In the genomic region with DNA sequence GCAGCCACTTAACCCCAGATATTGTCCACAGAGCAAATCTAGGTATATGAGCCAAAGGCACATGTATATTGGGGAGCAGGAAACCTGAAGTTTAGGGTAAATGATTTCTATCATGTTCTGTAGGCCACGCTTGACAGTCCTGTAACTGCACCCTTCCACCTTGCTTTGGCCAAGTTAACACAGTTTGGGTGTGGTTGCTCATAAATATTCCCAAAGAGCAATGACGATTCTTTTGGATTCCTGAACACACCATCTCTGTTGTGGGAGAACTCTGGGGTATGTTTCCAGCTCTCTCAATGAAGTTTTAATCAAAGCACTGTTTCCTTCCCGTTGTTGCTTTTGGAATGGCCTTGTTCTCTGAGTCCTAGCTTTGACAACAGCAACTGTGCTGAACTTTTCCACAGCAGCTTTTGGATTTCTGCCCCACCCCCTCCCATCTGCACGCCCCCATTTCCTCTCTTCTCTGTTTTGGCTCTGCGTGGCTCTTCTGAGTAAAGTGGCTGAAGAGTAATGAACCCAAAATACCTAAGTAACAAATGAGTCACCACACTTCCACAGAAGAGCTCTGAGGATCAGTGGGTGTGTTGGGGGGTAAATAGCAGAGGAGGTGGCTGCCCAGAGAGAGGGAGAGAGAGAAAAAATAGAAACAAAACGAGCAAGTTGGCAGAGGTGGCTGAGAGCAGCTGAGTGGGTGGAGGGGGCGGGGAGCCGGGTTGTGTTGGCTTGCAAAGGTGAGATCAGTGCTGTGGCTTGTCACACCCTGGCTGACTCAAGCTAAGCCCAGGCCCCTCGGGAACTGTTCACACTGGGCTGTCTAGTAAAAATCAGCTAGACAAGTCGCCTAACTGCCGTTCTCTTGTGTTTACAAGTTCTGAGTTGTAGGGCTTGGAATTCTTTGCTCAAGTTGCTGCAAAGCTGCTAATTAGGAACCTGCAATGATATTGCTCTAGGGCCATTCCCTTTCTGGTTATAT, we compare ENCODE assay signal across 7 cellular contexts.
DNase-seq lines count a peak whose midpoint lies in the region; ATAC-seq and TF ChIP-seq lines count a peak whose summit lies in the region.

No MANE protein-coding gene starts in this region.

- TF ChIP-seq POLR2A in GM18505 (IDR thresholded peaks at IDR 0.05; ENCODE audit: borderline replicate concordance, extremely low read depth, insufficient read depth, insufficient read length) (peak; percentile 60), NB4 (IDR thresholded peaks at IDR 0.05; ENCODE audit: extremely low read depth, insufficient read length) (no peak)

- H3K9me3 ChIP-seq in muscle layer of duodenum (ENCODE audit: control insufficient read depth in 1 of 2, low read length in 2 of 2), result no peaks in the 10 kb centered on the region

- peaks cover 30 to 46% of the 10 kb centered on the region in 2 donors for H3K4me1 ChIP-seq in muscle layer of duodenum (ENCODE audit: control insufficient read depth in 1 of 2, insufficient read depth in 2 of 2, low read length in 2 of 2)

- no peaks in the 10 kb centered on the region for H3K36me3 ChIP-seq in muscle layer of duodenum (ENCODE audit: control insufficient read depth in 1 of 2, insufficient read depth in 2 of 2, low read length in 2 of 2)

- H3K27ac ChIP-seq in muscle layer of duodenum (ENCODE audit: low read length), result peak overlapping the region; percentile 73

- H3K27me3 ChIP-seq in muscle layer of duodenum (ENCODE audit: low read depth, low read length), result no peaks in the 10 kb centered on the region

- H3K4me3 ChIP-seq in NB4 (ENCODE audit: low read depth, low read length) (peak overlapping the region; percentile 0), epithelial cell of esophagus (ENCODE audit: low read length) (no peak overlapping the region), muscle layer of duodenum (ENCODE audit: low read depth in 1 of 2, low read length in 2 of 2) (peak overlapping the region in 1 of 2 donors; percentile 43)

- TF ChIP-seq CTCF in NB4 (IDR thresholded peaks at IDR 0.05; ENCODE audit: low read depth, low read length) (no peak), epithelial cell of esophagus (IDR thresholded peaks at IDR 0.05; ENCODE audit: insufficient read depth, low read depth, low read length, missing control alignments) (no peak)

- ATAC-seq in GM18505 (IDR thresholded peaks at IDR 0.05; ENCODE audit: unreplicated experiment) (peak; percentile 80), HG02610 (IDR thresholded peaks at IDR 0.05; ENCODE audit: unreplicated experiment) (peak; percentile 86)

- DNase-seq in NB4 (ENCODE audit: low read depth), result peak; percentile 92
- peak; percentile 78 to 93 (median 83) for DNase-seq in activated CD8-positive, alpha-beta memory T cell treated with anti-CD3 and anti-CD28 coated beads for 48 hours (ENCODE audit: low read depth in 2 of 3, low spot score in 2 of 3)
- peak; percentile 100 for DNase-seq in epithelial cell of esophagus (ENCODE audit: low read depth)
- peak; percentile 90 for DNase-seq in stimulated activated CD8-positive, alpha-beta memory T cell treated with anti-CD3 and anti-CD28 coated beads, Interleukin-7, amount 100 ng/mL, for 24 hours (ENCODE audit: low read depth)
